In the genomic region with DNA sequence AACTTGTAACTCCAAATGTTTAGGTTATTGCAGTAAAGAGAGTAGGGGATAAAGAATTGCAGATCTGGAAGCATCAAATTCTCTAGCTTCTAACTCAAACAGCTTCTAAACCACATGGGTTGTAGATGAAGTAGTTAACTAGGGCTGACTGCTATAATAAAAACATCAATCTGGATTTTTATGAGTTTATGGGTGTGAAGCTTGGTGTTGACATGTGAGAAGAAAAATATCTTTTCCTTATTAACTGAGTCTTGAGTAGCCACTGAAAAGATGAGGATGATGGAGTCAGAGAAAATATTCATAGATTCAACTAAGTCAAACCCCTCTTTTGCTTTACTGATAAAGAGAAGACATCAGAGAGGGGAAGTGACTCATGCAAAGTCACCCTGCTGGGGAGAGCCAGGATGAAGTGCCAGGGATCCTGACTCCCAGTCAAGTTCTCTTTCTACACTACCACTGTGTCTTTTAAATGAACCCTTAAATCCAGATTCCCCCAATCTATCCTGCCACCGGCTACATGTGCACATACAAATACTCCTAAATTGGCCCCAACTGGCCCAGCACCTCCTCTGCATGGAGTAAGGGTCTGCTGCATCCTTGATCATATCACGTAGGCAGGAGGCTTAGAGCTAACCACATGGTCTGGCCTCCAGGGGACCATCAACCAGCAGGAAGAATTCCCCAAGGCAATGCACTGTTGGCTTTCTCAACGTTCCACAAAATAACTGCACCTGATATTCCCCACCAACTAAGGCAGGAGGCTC, we compare ENCODE assay signal across 1 cellular context.
TF ChIP-seq lines count a peak whose summit lies in the region.

No MANE protein-coding gene starts in this region.

TF ChIP-seq in K562, 482 proteins besides CTCF, POLR2A, EP300 and RAD21 (continued from another document):
- TF ChIP-seq ETV5 (CRISPR knock-in tag; IDR thresholded peaks at IDR 0.05; ENCODE audit: low read depth) (no peak), JUND (IDR thresholded peaks at IDR 0.05; ENCODE audit: borderline replicate concordance, low read depth, low read length) (peak; percentile 78), JUND (tag; IDR thresholded peaks at IDR 0.05; ENCODE audit: borderline replicate concordance, low read depth, low read length) (peak; percentile 78; the same call in 2 of the 3 replicates)
TF ChIP-seq in K562: peak in this region for 10.
